27 cellular contexts compared by ENCODE assay signal in genomic region chr2:111143107-111143886, GRCh38.
"Had no signal": no experiment of that assay in that cellular context is flagged by ENCODE, and none has a peak within 500 bp of the region (broad histone marks: within the 10 kb centered on the region; RNA-seq: fewer than 3 reads in every experiment).

No MANE protein-coding gene starts in this region.

- H3K27ac Mint-ChIP-seq: activated naive CD8-positive, alpha-beta T cell treated with anti-CD3 and anti-CD28 coated beads, Interleukin-2, amount 50 U/mL, for 24 hours; brain; dendritic cell treated with granulocyte-macrophage colony-stimulating factor and Interleukin-4, amounts not matched to agents 40 ng/mL and 50 ng/mL, for 4 days; stimulated activated naive B cell treated with anti-CD40 and anti-IgM and Interleukin-4, amounts not matched to agents 10 μg/mL and 1 μg/mL and 100 μg/mL, for 72 hours; T-helper 1 cell treated with Interleukin-12 subunit alpha and Interleukin-12 subunit beta and Interleukin-4 antibody, amounts not matched to agents 30 μg/mL and 1 μg/mL, for 36 hours had no signal

- DNase-seq: activated CD4-positive, alpha-beta T cell treated with anti-CD3 and anti-CD28 coated beads for 4 hours; activated CD4-positive, alpha-beta T cell treated with anti-CD3 and anti-CD28 coated beads, Interleukin-2, amount 50 U/mL, for 48 hours; activated CD4-positive, CD25-positive, alpha-beta regulatory T cell; activated CD8-positive, alpha-beta memory T cell treated with anti-CD3 and anti-CD28 coated beads, Interleukin-2, amount 50 U/mL, for 48 hours; activated gamma-delta T cell; activated naive CD4-positive, alpha-beta T cell treated with anti-CD3 and anti-CD28 coated beads, Interleukin-2, amount 50 U/mL, for 16 hours; activated naive CD8-positive, alpha-beta T cell treated with anti-CD3 and anti-CD28 coated beads, Interleukin-2, amount 50 U/mL, for 24 hours; activated T-cell treated with anti-CD3 and anti-CD28 coated beads, Interleukin-2, amount 50 U/mL, for 48 hours; aorta; effector CD4-positive, alpha-beta T cell; erythroblast; foreskin fibroblast; hypothalamus; left ventricle myocardium superior; mammary epithelial cell; ovary; right cardiac atrium; small intestine; stimulated activated CD8-positive, alpha-beta memory T cell treated with anti-CD3 and anti-CD28 coated beads, Interleukin-4, amount 100 ng/mL, for 48 hours; stimulated activated naive B cell treated with anti-CD40 and anti-IgM and Interleukin-4, amounts not matched to agents 10 μg/mL and 1 μg/mL and 100 μg/mL, for 72 hours; transverse colon; uterus had no signal

- H3K27me3 ChIP-seq: neutrophil, ovary, transverse colon, uterus had no signal

- ATAC-seq: activated naive CD8-positive, alpha-beta T cell treated with anti-CD3 and anti-CD28 coated beads, Interleukin-2, amount 50 U/mL, for 24 hours; left ventricle myocardium superior; natural killer cell treated with Interleukin-12 subunit alpha and Interleukin-12 subunit beta and Interleukin-15 and Interleukin-18, amount 100 ng/mL, for 72 hours; right cardiac atrium; stimulated activated naive B cell treated with anti-CD40 and anti-IgM and Interleukin-4, amounts not matched to agents 10 μg/mL and 1 μg/mL and 100 μg/mL, for 72 hours had no signal

- H3K27ac ChIP-seq: neutrophil, ovary, transverse colon, uterus had no signal

- H3K4me3 Mint-ChIP-seq: activated naive CD8-positive, alpha-beta T cell treated with anti-CD3 and anti-CD28 coated beads, Interleukin-2, amount 50 U/mL, for 24 hours; brain; dendritic cell treated with granulocyte-macrophage colony-stimulating factor and Interleukin-4, amounts not matched to agents 40 ng/mL and 50 ng/mL, for 4 days; natural killer cell treated with Interleukin-12 subunit alpha and Interleukin-12 subunit beta and Interleukin-15 and Interleukin-18, amount 100 ng/mL, for 72 hours; stimulated activated naive B cell treated with anti-CD40 and anti-IgM and Interleukin-4, amounts not matched to agents 10 μg/mL and 1 μg/mL and 100 μg/mL, for 72 hours; T-helper 1 cell treated with Interleukin-12 subunit alpha and Interleukin-12 subunit beta and Interleukin-4 antibody, amounts not matched to agents 30 μg/mL and 1 μg/mL, for 36 hours had no signal

- H3K9me3 Mint-ChIP-seq: activated naive CD8-positive, alpha-beta T cell treated with anti-CD3 and anti-CD28 coated beads, Interleukin-2, amount 50 U/mL, for 24 hours; brain; dendritic cell treated with granulocyte-macrophage colony-stimulating factor and Interleukin-4, amounts not matched to agents 40 ng/mL and 50 ng/mL, for 4 days; natural killer cell treated with Interleukin-12 subunit alpha and Interleukin-12 subunit beta and Interleukin-15 and Interleukin-18, amount 100 ng/mL, for 72 hours; stimulated activated naive B cell treated with anti-CD40 and anti-IgM and Interleukin-4, amounts not matched to agents 10 μg/mL and 1 μg/mL and 100 μg/mL, for 72 hours had no signal

- H3K36me3 ChIP-seq: ovary, transverse colon, uterus had no signal

- H3K27me3 Mint-ChIP-seq: activated naive CD8-positive, alpha-beta T cell treated with anti-CD3 and anti-CD28 coated beads, Interleukin-2, amount 50 U/mL, for 24 hours; dendritic cell treated with granulocyte-macrophage colony-stimulating factor and Interleukin-4, amounts not matched to agents 40 ng/mL and 50 ng/mL, for 4 days; natural killer cell treated with Interleukin-12 subunit alpha and Interleukin-12 subunit beta and Interleukin-15 and Interleukin-18, amount 100 ng/mL, for 72 hours; stimulated activated naive B cell treated with anti-CD40 and anti-IgM and Interleukin-4, amounts not matched to agents 10 μg/mL and 1 μg/mL and 100 μg/mL, for 72 hours had no signal

- H3K9me3 ChIP-seq: neutrophil, ovary, transverse colon, uterus had no signal

- H3K4me3 ChIP-seq: ovary, transverse colon, uterus had no signal

- H3K4me1 ChIP-seq: uterus had no signal
